Comparison of ENCODE assay signal across 15 cellular contexts in the genomic region with DNA sequence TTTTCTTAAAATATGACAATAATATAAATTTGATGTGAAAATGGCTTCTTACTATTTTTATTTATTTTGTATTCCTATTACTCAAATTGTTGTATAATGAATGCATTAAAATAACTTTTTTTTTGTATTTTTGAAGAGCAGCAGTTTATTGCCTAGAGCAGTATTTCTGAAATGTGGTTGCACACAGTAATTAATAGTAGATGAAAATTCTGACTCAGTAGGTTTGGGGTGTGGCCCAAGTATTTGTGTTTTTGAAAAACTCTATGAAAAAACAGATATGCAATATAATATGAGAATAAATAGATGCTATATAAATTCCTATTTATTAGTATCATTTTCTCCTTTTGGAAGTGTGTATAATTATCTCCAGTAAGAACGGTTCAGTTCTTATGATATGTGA.
"Had no signal": no experiment of that assay in that cellular context is flagged by ENCODE, and none has a peak within 500 bp of the region (broad histone marks: within the 10 kb centered on the region; RNA-seq: fewer than 3 reads in every experiment).

No MANE protein-coding gene starts in this region.

- H3K9me3 ChIP-seq: colonic mucosa, mucosa of descending colon, neutrophil, psoas muscle, right lobe of liver had no signal

- H3K27me3 ChIP-seq: colonic mucosa, hepatocyte, neutrophil, right lobe of liver had no signal

- DNase-seq: colonic mucosa; dermis blood vessel endothelial cell; head of caudate nucleus; left colon; left ventricle myocardium superior; mucosa of descending colon; naive thymus-derived CD8-positive, alpha-beta T cell; psoas muscle; retina; right lobe of liver; stimulated activated CD4-positive, alpha-beta T cell treated with anti-CD3 and anti-CD28 coated beads, Interleukin-12 subunit alpha, Interleukin-12 subunit beta, amount 100 ng/mL, for 4 hours; stimulated activated naive CD4-positive, alpha-beta T cell treated with Interleukin-2 at 50 U/mL for 16 hours; trophoblast cell had no signal

- ATAC-seq: left colon; left ventricle myocardium superior; mucosa of descending colon; naive thymus-derived CD8-positive, alpha-beta T cell; psoas muscle; right lobe of liver had no signal

- H3K36me3 ChIP-seq: colonic mucosa, neutrophil, right lobe of liver had no signal

- H3K4me1 ChIP-seq: colonic mucosa, psoas muscle, right lobe of liver had no signal

- H3K27ac ChIP-seq: colonic mucosa, hepatocyte, neutrophil, psoas muscle, right lobe of liver had no signal

- H3K4me3 ChIP-seq: colonic mucosa, hepatocyte, mucosa of descending colon, psoas muscle, right lobe of liver had no signal
